In the genomic region with DNA sequence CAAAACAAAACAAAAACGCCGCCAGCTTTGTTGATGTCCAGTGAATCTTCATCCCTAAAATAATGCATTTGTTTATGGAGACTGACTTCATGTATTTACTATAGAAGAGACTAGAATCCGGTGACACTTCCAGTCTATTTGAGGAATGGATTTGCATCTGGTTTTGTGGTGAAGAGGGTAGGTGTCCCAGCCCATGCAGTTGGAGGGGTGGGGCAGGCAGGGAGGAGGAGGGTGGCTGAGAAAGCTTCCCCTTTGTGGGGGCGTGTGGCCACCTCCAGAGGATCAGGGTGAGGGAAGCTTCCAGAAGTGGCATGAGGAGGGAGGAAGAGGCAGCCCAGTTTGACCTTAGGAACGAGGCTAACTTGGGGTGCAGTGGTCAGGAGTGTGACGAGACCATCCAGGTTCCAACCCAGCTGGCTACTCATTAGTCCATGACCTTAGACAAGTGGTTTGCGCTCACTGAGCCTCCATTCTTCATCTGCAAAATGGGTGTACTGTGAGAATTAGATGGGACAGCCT, we compare ENCODE assay signal across 8 cellular contexts.
DNase-seq lines count a peak whose midpoint lies in the region; ATAC-seq lines count a peak whose summit lies in the region.

No MANE protein-coding gene starts in this region.

- POLR2A ChIA-PET in CD8-positive, alpha-beta memory T cell (lab: Charles Lee), result interaction anchor here (0.6 kb wide), 1 partner anchor 209 kb away, joined by 9 read pairs; no protein-coding TSS in a partner anchor

- no peaks in the 10 kb centered on the region for H3K27me3 Mint-ChIP-seq in CD8-positive, alpha-beta memory T cell
- peaks cover 0 to 14% (median 2%) of the 10 kb centered on the region in 3 donors for H3K27me3 Mint-ChIP-seq in immature natural killer cell (ENCODE audit: low read depth in 3 of 3)

- H3K4me1 ChIP-seq in CD8-positive, alpha-beta memory T cell (ENCODE audit: insufficient read depth, low read length), result peaks cover 16% of the 10 kb centered on the region

- H3K36me3 ChIP-seq in CD8-positive, alpha-beta memory T cell (ENCODE audit: insufficient read depth, low read length), result no peaks in the 10 kb centered on the region

- H3K9me3 ChIP-seq in CD8-positive, alpha-beta memory T cell (ENCODE audit: low read length), result no peaks in the 10 kb centered on the region

- peaks cover 0 to 2% (median 0%) of the 10 kb centered on the region in 5 donors for H3K9me3 Mint-ChIP-seq in CD8-positive, alpha-beta memory T cell
- no peaks in the 10 kb centered on the region for H3K9me3 Mint-ChIP-seq in immature natural killer cell

- peaks cover 22 to 34% (median 23%) of the 10 kb centered on the region in 3 donors for H3K4me1 Mint-ChIP-seq in CD8-positive, alpha-beta memory T cell
- peaks cover 28 to 57% of the 10 kb centered on the region in 2 donors for H3K4me1 Mint-ChIP-seq in immature natural killer cell

- H3K4me3 Mint-ChIP-seq in CD8-positive, alpha-beta memory T cell, result peak overlapping the region in 5 of 7 donors; percentile 21 to 71 (median 46)
- H3K4me3 Mint-ChIP-seq in immature natural killer cell, result peak overlapping the region; percentile 56 to 77 (median 71)

- ATAC-seq in GM21515 (IDR thresholded peaks at IDR 0.05; ENCODE audit: unreplicated experiment), result peak; percentile 83
- no peak for ATAC-seq in HG03457 (IDR thresholded peaks at IDR 0.05; ENCODE audit: unreplicated experiment)

- no peak overlapping the region for H3K4me3 ChIP-seq in CD8-positive, alpha-beta memory T cell (ENCODE audit: low read length)

- no peak for DNase-seq in CD8-positive, alpha-beta memory T cell
- DNase-seq in NAMALWA (ENCODE audit: low spot score) (peak; percentile 46), immature natural killer cell (peak; percentile 47 to 59 (median 51)), retina (no peak), activated gamma-delta T cell (lab: John Stamatoyannopoulos, UW) (no peak), HuH-7.5 (ENCODE audit: low spot score) (no peak)

- H3K36me3 Mint-ChIP-seq in CD8-positive, alpha-beta memory T cell, result peaks cover 0 to 18% (median 0%) of the 10 kb centered on the region in 3 donors
- no peaks in the 10 kb centered on the region for H3K36me3 Mint-ChIP-seq in immature natural killer cell

- H3K27ac Mint-ChIP-seq in CD8-positive, alpha-beta memory T cell, result peak overlapping the region; percentile 52 to 99 (median 92)
- H3K27ac Mint-ChIP-seq in immature natural killer cell, result peak overlapping the region; percentile 90 to 100 (median 96)

- H3K27ac ChIP-seq in CD8-positive, alpha-beta memory T cell (ENCODE audit: low read depth, low read length), result peak overlapping the region; percentile 25

- CTCF ChIA-PET in CD8-positive, alpha-beta memory T cell (lab: Charles Lee), result interaction anchor here (0.7 to 1.5 kb wide), 2 partner anchors 29 to 110 kb away, joined by 3 read pairs; no protein-coding TSS in a partner anchor

- no peaks in the 10 kb centered on the region for H3K27me3 ChIP-seq in CD8-positive, alpha-beta memory T cell (ENCODE audit: insufficient read depth, low read length, poor library complexity, severe bottlenecking)

Comparison
In these comparisons a context has a peak if more than half of its experiments do, and no peak if none do; other contexts are left out.
1. DNase-seq: peak in NAMALWA (single experiment) and immature natural killer cell (3 of 3); none in CD8-positive, alpha-beta memory T cell (0 of 5), retina (single experiment), activated gamma-delta T cell (single experiment) and HuH-7.5 (single experiment).